In the genomic region with DNA sequence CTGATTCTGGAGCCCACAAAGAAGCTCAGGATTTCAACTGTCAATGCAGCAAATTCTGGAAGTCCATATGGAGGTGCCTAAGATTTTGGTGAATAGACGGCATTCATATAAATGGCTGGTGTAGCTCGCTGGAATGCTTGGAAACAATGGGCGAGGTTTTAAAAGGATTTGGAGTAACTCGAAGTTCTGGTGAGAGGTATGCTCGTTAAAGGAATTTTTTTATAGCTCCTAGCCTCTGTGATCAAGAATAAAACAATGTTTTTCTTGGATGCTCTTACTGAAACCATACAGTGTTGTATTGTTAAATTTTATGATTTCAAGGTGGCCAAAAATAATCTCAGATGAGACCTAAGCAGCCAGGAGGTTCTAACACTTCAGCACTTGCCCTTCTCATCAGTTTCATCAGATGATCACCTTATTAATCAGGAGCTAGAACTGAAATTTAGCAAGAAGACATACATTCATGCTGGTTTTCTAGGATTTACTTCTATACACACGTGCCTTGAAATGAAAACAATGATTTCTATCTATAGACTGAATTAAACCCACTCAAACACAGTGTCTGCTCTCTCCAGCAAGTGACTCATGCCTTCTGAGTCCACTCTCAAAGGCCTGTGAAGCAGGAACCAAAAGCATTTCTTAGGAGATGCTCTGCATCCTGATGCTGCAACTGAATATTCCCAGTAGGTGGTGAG, we compare ENCODE assay signal across 1 cellular context.
TF ChIP-seq lines count a peak whose summit lies in the region.

No MANE protein-coding gene starts in this region.

TF ChIP-seq in HepG2, 621 proteins besides CTCF, POLR2A, EP300 and RAD21 (continued from another document):
- no peak for TF ChIP-seq JUNB (CRISPR knock-in tag; IDR thresholded peaks at IDR 0.05; ENCODE audit: borderline replicate concordance)
